ENCODE assay signal across 13 cellular contexts in genomic region chr12:116323696-116324386, GRCh38. TPM values are rescaled to one million over a fixed set of nuclear protein-coding genes. Genes with fewer than 3 reads are reported as not detected.
DNase-seq lines count a peak whose midpoint lies in the region; ATAC-seq and TF ChIP-seq lines count a peak whose summit lies in the region.
"Had no signal": no experiment of that assay in that cellular context is flagged by ENCODE, and none has a peak within 500 bp of the region (broad histone marks: within the 10 kb centered on the region; RNA-seq: fewer than 3 reads in every experiment).

No MANE protein-coding gene starts in this region.

- no peak overlapping the region for H3K4me3 ChIP-seq in BLaER1
- peak overlapping the region; percentile 71 for H3K4me3 ChIP-seq in OCI-LY3 (ENCODE audit: low read length)
- no peak overlapping the region for H3K4me3 ChIP-seq in MG63

- intact Hi-C loops in dendritic cell treated with granulocyte-macrophage colony-stimulating factor and Interleukin-4, amounts not matched to agents 40 ng/mL and 50 ng/mL, for 4 days (cut with micrococcal nuclease), result loop anchor here (5.0 kb wide), 1 partner anchor 42 kb away; no protein-coding TSS in a partner anchor
- intact Hi-C loops in Right ventricle myocardium inferior (cut with DNase I), result no loop called here

- H3K79me2 ChIP-seq in OCI-LY3 (ENCODE audit: low read length), result no peaks in the 10 kb centered on the region

- ATAC-seq in left lobe of liver (no peak), Right ventricle myocardium inferior (no peak)

- H3K36me3 ChIP-seq in BLaER1, result no peaks in the 10 kb centered on the region
- H3K36me3 ChIP-seq in OCI-LY3 (replicated peaks; ENCODE audit: low read depth, low read length), result no peaks in the 10 kb centered on the region
- no peaks in the 10 kb centered on the region for H3K36me3 ChIP-seq in MG63

- no peaks in the 10 kb centered on the region for H4K20me1 ChIP-seq in BLaER1
- no peaks in the 10 kb centered on the region for H4K20me1 ChIP-seq in OCI-LY3 (ENCODE audit: insufficient read depth, low read length)

- 0 out of 2 replicates have a peak overlapping the region, but pooled peaks have one; percentile 9 for H3K4me2 ChIP-seq in BLaER1
- peak overlapping the region; percentile 91 for H3K4me2 ChIP-seq in OCI-LY3 (ENCODE audit: low read length)

- H3K27ac ChIP-seq in BLaER1 (no peak overlapping the region), OCI-LY3 (ENCODE audit: low read length) (peak overlapping the region; percentile 91)

- H3K9me3 Mint-ChIP-seq in dendritic cell treated with granulocyte-macrophage colony-stimulating factor and Interleukin-4, amounts not matched to agents 40 ng/mL and 50 ng/mL, for 4 days, result no peaks in the 10 kb centered on the region

- no peaks in the 10 kb centered on the region for H3K36me3 Mint-ChIP-seq in dendritic cell treated with granulocyte-macrophage colony-stimulating factor and Interleukin-4, amounts not matched to agents 40 ng/mL and 50 ng/mL, for 4 days (ENCODE audit: low read depth)

- peaks cover 3% of the 10 kb centered on the region for H3K27me3 Mint-ChIP-seq in dendritic cell treated with granulocyte-macrophage colony-stimulating factor and Interleukin-4, amounts not matched to agents 40 ng/mL and 50 ng/mL, for 4 days

- peaks cover 50% of the 10 kb centered on the region for H3K4me1 Mint-ChIP-seq in dendritic cell treated with granulocyte-macrophage colony-stimulating factor and Interleukin-4, amounts not matched to agents 40 ng/mL and 50 ng/mL, for 4 days (ENCODE audit: low read depth)

- peak; percentile 46 for DNase-seq in GM10248 (ENCODE audit: extremely low spot score)
- DNase-seq in MG63, result no peak
- DNase-seq in NCI-H510A (lab: John Stamatoyannopoulos, UW), result no peak
- DNase-seq in left lobe of liver (ENCODE audit: low spot score), result no peak
- DNase-seq in Right ventricle myocardium inferior (ENCODE audit: missing footprints), result no peak
- DNase-seq: activated CD8-positive, alpha-beta memory T cell treated with anti-CD3 and anti-CD28 coated beads, Interleukin-2, amount 50 U/mL, for 4 hours; DMS53; H7; NCI-H2081 treated with DMSO at 0.1 percent for 48 hours; stimulated activated CD4-positive, alpha-beta T cell treated with anti-CD3 and anti-CD28 coated beads, Interleukin-12 subunit alpha, Interleukin-12 subunit beta, amount 100 ng/mL, for 4 hours had no signal

- H3K27me3 ChIP-seq in BLaER1, result no peaks in the 10 kb centered on the region
- no peaks in the 10 kb centered on the region for H3K27me3 ChIP-seq in OCI-LY3 (ENCODE audit: low read depth, low read length)
- H3K27me3 ChIP-seq in MG63, result no peaks in the 10 kb centered on the region

- H3K4me1 ChIP-seq in BLaER1, result peaks cover 64% of the 10 kb centered on the region
- peaks cover 57% of the 10 kb centered on the region for H3K4me1 ChIP-seq in OCI-LY3 (ENCODE audit: low read length)

- POLR2A ChIA-PET in GM10248 (lab: Yijun Ruan, JAX), result no interaction called here

- CTCF ChIA-PET in GM10248 (lab: Yijun Ruan, JAX), result no interaction called here

- H3K9me3 ChIP-seq in BLaER1 (peaks cover 14% of the 10 kb centered on the region), OCI-LY3 (ENCODE audit: insufficient read depth, low read length) (no peaks in the 10 kb centered on the region), MG63 (no peaks in the 10 kb centered on the region)

- peak overlapping the region; percentile 92 for H3K27ac Mint-ChIP-seq in dendritic cell treated with granulocyte-macrophage colony-stimulating factor and Interleukin-4, amounts not matched to agents 40 ng/mL and 50 ng/mL, for 4 days

- peak overlapping the region; percentile 87 for H2AFZ ChIP-seq in OCI-LY3 (ENCODE audit: low read depth, low read length)

- no peak overlapping the region for H3K4me3 Mint-ChIP-seq in dendritic cell treated with granulocyte-macrophage colony-stimulating factor and Interleukin-4, amounts not matched to agents 40 ng/mL and 50 ng/mL, for 4 days

- TF ChIP-seq CTCF in GM10248 (IDR thresholded peaks at IDR 0.05; ENCODE audit: control extremely low read depth, extremely low read depth, low read depth, missing control alignments) (no peak), OCI-LY3 (IDR thresholded peaks at IDR 0.05; ENCODE audit: low read depth, low read length) (no peak)

- H3K9ac ChIP-seq in BLaER1 (no peak overlapping the region), OCI-LY3 (ENCODE audit: low read length) (peak overlapping the region; percentile 72)

RNA-seq across cellular contexts. Expression of gene MED13L, which starts 46.3 kb away (rescaled TPM):
- total RNA-seq in MG63 (2014; rRNA removed; shearing (Covaris generic); ENCODE audit: low replicate concordance), result 11.9 and 16.1 TPM in 2 replicates
- 41.9 TPM for total RNA-seq in left lobe of liver
- total RNA-seq in Right ventricle myocardium inferior, result 59.8 TPM
